8 cellular contexts compared by ENCODE assay signal in genomic region chr17:27353469-27354050, GRCh38. TPM values are rescaled to one million over a fixed set of nuclear protein-coding genes. Genes with fewer than 3 reads are reported as not detected.
A peak's percentile ranks its signal among the peaks of the same experiment; 100 is the strongest.
DNase-seq lines count a peak whose midpoint lies in the region; ATAC-seq and TF ChIP-seq lines count a peak whose summit lies in the region.

No MANE protein-coding gene starts in this region.

- peak; percentile 43 to 89 for DNase-seq in NCI-H526 (lab: John Stamatoyannopoulos, UW)
- peak; percentile 73 to 82 for DNase-seq in activated CD4-positive, alpha-beta T cell treated with anti-CD3 and anti-CD28 coated beads, Interleukin-2, amount 50 U/mL, for 24 hours (ENCODE audit: low read depth in 1 of 2, low spot score in 1 of 2)
- peak; percentile 90 to 95 (median 94) for DNase-seq in right lobe of liver
- peak; percentile 87 for DNase-seq in stimulated activated CD4-positive, alpha-beta T cell treated with anti-CD3 and anti-CD28 coated beads, Interleukin-4, amount 100 ng/mL, for 24 hours

- ATAC-seq in HG03432 (IDR thresholded peaks at IDR 0.05; ENCODE audit: unreplicated experiment) (peak; percentile 81), right lobe of liver (peak; percentile 90 to 96 (median 92))

- H3K4me1 ChIP-seq in BLaER1 (peaks cover 48% of the 10 kb centered on the region), right lobe of liver (peaks cover 0 to 15% (median 0%) of the 10 kb centered on the region in 4 donors)

- no peaks in the 10 kb centered on the region for H3K27me3 Mint-ChIP-seq in dendritic cell treated with granulocyte-macrophage colony-stimulating factor and Interleukin-4, amounts not matched to agents 40 ng/mL and 50 ng/mL, for 4 days

- intact Hi-C loops in dendritic cell treated with granulocyte-macrophage colony-stimulating factor and Interleukin-4, amounts not matched to agents 40 ng/mL and 50 ng/mL, for 4 days (cut with micrococcal nuclease): loop anchor here (1.0 to 5.0 kb wide), 3 partner anchors 79 to 247 kb away; no protein-coding TSS in a partner anchor
- intact Hi-C loops in right lobe of liver (cut with DNase I): loop anchor here (10.0 kb wide), 1 partner anchor 251 kb away; no protein-coding TSS in a partner anchor

- H3K36me3 Mint-ChIP-seq in dendritic cell treated with granulocyte-macrophage colony-stimulating factor and Interleukin-4, amounts not matched to agents 40 ng/mL and 50 ng/mL, for 4 days (ENCODE audit: low read depth): peaks cover 7% of the 10 kb centered on the region

- H3K4me1 Mint-ChIP-seq in dendritic cell treated with granulocyte-macrophage colony-stimulating factor and Interleukin-4, amounts not matched to agents 40 ng/mL and 50 ng/mL, for 4 days (ENCODE audit: low read depth): peaks cover 40% of the 10 kb centered on the region

- no peaks in the 10 kb centered on the region for H3K27me3 ChIP-seq in BLaER1
- no peaks in the 10 kb centered on the region for H3K27me3 ChIP-seq in right lobe of liver

- H3K4me3 Mint-ChIP-seq in dendritic cell treated with granulocyte-macrophage colony-stimulating factor and Interleukin-4, amounts not matched to agents 40 ng/mL and 50 ng/mL, for 4 days: peak overlapping the region; percentile 94

- H3K27ac ChIP-seq in BLaER1 (peak overlapping the region; percentile 90), right lobe of liver (peak overlapping the region; percentile 81 to 98 (median 90))

- H3K4me3 ChIP-seq in BLaER1 (peak overlapping the region; percentile 78), right lobe of liver (peak overlapping the region; percentile 62 to 83 (median 72))

- no peaks in the 10 kb centered on the region for H4K20me1 ChIP-seq in BLaER1

- H3K9me3 Mint-ChIP-seq in dendritic cell treated with granulocyte-macrophage colony-stimulating factor and Interleukin-4, amounts not matched to agents 40 ng/mL and 50 ng/mL, for 4 days: no peaks in the 10 kb centered on the region

- WGBS in right lobe of liver (ENCODE audit: insufficient coverage, low coverage, low lambda C conversion rate, missing lambda C conversion rate): 0% methylated on average over 20 of the region's 57 CpGs

- peak overlapping the region; percentile 84 for H3K9ac ChIP-seq in BLaER1

- H3K27ac Mint-ChIP-seq in dendritic cell treated with granulocyte-macrophage colony-stimulating factor and Interleukin-4, amounts not matched to agents 40 ng/mL and 50 ng/mL, for 4 days: peak overlapping the region; percentile 94

- TF ChIP-seq CTCF in right lobe of liver (IDR thresholded peaks at IDR 0.05): peak; percentile 88 to 100 (median 93)

- no peaks in the 10 kb centered on the region for H3K36me3 ChIP-seq in BLaER1
- no peaks in the 10 kb centered on the region for H3K36me3 ChIP-seq in right lobe of liver

- H3K9me3 ChIP-seq in BLaER1 (peaks cover 4% of the 10 kb centered on the region; the same call in 1 of the 2 replicates), right lobe of liver (no peaks in the 10 kb centered on the region)

- TF ChIP-seq POLR2A in GM19193 (IDR thresholded peaks at IDR 0.05; ENCODE audit: extremely low read depth, insufficient read depth, insufficient read length) (peak; percentile 57), right lobe of liver (IDR thresholded peaks at IDR 0.05) (peak; percentile 96)

- peak overlapping the region; percentile 79 for H3K4me2 ChIP-seq in BLaER1

RNA-seq across cellular contexts. Expression of gene WSB1, which starts 59.6 kb away (rescaled TPM):
- total RNA-seq in right lobe of liver: 10 to 100 TPM; 28.3 to 97.6 (median 35.0) TPM

Comparison
In these comparisons a context has a peak if more than half of its experiments do, and no peak if none do; other contexts are left out.
1. Peak in every context shown above with its lines: DNase-seq, ATAC-seq, H3K4me3 ChIP-seq and H3K27ac ChIP-seq.